ENCODE assay signal across 22 cellular contexts in genomic region chr5:146623009-146623408, GRCh38.
"Had no signal": no experiment of that assay in that cellular context is flagged by ENCODE, and none has a peak within 500 bp of the region (broad histone marks: within the 10 kb centered on the region; RNA-seq: fewer than 3 reads in every experiment).

No MANE protein-coding gene starts in this region.

- H3K4me1 Mint-ChIP-seq: mesothelial cell of epicardium had no signal

- H3K27ac Mint-ChIP-seq: mesothelial cell of epicardium had no signal

- H3K9me3 ChIP-seq: esophagus squamous epithelium, gastrocnemius medialis, left lung, lower lobe of right lung, mucosa of descending colon had no signal

- H3K36me3 ChIP-seq: esophagus squamous epithelium, gastrocnemius medialis, heart right ventricle, left lung, lower lobe of right lung had no signal

- H3K4me3 ChIP-seq: coronary artery, dorsolateral prefrontal cortex, esophagus squamous epithelium, gastrocnemius medialis, heart right ventricle, left lung, lower lobe of right lung, mucosa of descending colon had no signal

- H3K27ac ChIP-seq: coronary artery, epithelial cell of prostate, esophagus squamous epithelium, gastrocnemius medialis, heart right ventricle, left lung, lower lobe of right lung had no signal

- H3K27me3 ChIP-seq: dorsolateral prefrontal cortex, esophagus squamous epithelium, gastrocnemius medialis, heart right ventricle, left lung had no signal

- H3K4me1 ChIP-seq: esophagus squamous epithelium, gastrocnemius medialis, heart right ventricle, left lung, lower lobe of right lung had no signal

- DNase-seq: dermis blood vessel endothelial cell; dorsolateral prefrontal cortex; effector CD4-positive, alpha-beta T cell; effector memory CD4-positive, alpha-beta T cell; erythroblast; esophagus squamous epithelium; foreskin fibroblast; foreskin melanocyte; gastrocnemius medialis; glutamatergic neuron; head of caudate nucleus; heart right ventricle; hippocampal formation; left cardiac atrium; left lung; left ventricle myocardium superior; lower lobe of right lung; mesenchymal stem cell had no signal

- H3K4me3 Mint-ChIP-seq: mesothelial cell of epicardium had no signal
